In the genomic region with DNA sequence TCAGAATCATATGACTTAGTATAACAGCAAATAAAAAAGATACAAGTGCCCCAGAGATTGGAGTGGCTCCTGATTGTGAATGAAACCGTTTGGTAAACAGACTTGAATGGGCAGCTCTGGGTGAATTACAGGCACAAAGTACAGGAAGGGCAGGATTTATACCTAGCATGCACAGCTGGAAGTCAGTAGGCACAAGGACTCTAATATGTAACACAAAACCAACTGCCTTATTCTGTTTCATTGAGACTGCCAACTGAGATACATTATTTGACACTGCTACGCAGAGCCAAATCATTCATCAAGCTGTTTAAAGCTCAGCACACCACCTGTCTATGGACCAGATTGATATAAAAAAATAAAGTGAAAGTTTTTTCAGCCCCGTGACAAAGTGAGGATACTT, we compare ENCODE assay signal across 16 cellular contexts.
A peak's percentile ranks its signal among the peaks of the same experiment; 100 is the strongest.
DNase-seq lines count a peak whose midpoint lies in the region; ATAC-seq, FAIRE-seq and TF ChIP-seq lines count a peak whose summit lies in the region.
"Had no signal": no experiment of that assay in that cellular context is flagged by ENCODE, and none has a peak within 500 bp of the region (broad histone marks: within the 10 kb centered on the region; RNA-seq: fewer than 3 reads in every experiment).

No MANE protein-coding gene starts in this region.

- no peak overlapping the region for H3K4me3 Mint-ChIP-seq in astrocyte (ENCODE audit: unreplicated experiment)
- no peak overlapping the region for H3K4me3 Mint-ChIP-seq in activated CD4-positive, alpha-beta T cell treated with anti-CD3 and anti-CD28 coated beads for 36 hours
- H3K4me3 Mint-ChIP-seq in effector memory CD8-positive, alpha-beta T cell, result no peak overlapping the region
- H3K4me3 Mint-ChIP-seq: memory B cell had no signal

- TF ChIP-seq CTCF in LNCaP clone FGC (IDR thresholded peaks at IDR 0.05; ENCODE audit: control insufficient read depth, extremely low read depth, insufficient read depth) (no peak), astrocyte (IDR thresholded peaks at IDR 0.05; ENCODE audit: insufficient read depth, low read depth, low read length) (no peak)

- H3K27me3 ChIP-seq in astrocyte (ENCODE audit: insufficient read depth, low read length) (no peaks in the 10 kb centered on the region), MG63 (no peaks in the 10 kb centered on the region)
- H3K27me3 ChIP-seq: esophagus squamous epithelium had no signal

- no peak overlapping the region for H3K27ac ChIP-seq in astrocyte (ENCODE audit: low read depth, low read length)
- H3K27ac ChIP-seq: esophagus squamous epithelium, parathyroid adenoma had no signal

- peaks cover 6% of the 10 kb centered on the region for H3K4me1 Mint-ChIP-seq in astrocyte (ENCODE audit: low read depth, unreplicated experiment)
- H3K4me1 Mint-ChIP-seq in activated CD4-positive, alpha-beta T cell treated with anti-CD3 and anti-CD28 coated beads for 36 hours, result no peaks in the 10 kb centered on the region
- no peaks in the 10 kb centered on the region for H3K4me1 Mint-ChIP-seq in effector memory CD8-positive, alpha-beta T cell (ENCODE audit: low read depth in 2 of 2)
- H3K4me1 Mint-ChIP-seq: memory B cell had no signal

- no peak overlapping the region for H3K9ac ChIP-seq in astrocyte (ENCODE audit: low read length)
- H3K9ac ChIP-seq: parathyroid adenoma had no signal

- no peak overlapping the region for H2AFZ ChIP-seq in astrocyte (ENCODE audit: low read depth, low read length)
- H2AFZ ChIP-seq: parathyroid adenoma had no signal

- peak overlapping the region; percentile 38 for H3K4me2 ChIP-seq in astrocyte (ENCODE audit: low read length)

- POLR2A ChIA-PET in activated CD4-positive, alpha-beta T cell treated with anti-CD3 and anti-CD28 coated beads for 36 hours (lab: Charles Lee), result no interaction called here

- H3K4me3 ChIP-seq in LNCaP clone FGC (ENCODE audit: low read depth, low read length) (no peak overlapping the region), astrocyte (ENCODE audit: insufficient read depth, low read depth, low read length) (no peak overlapping the region), MG63 (no peak overlapping the region)
- H3K4me3 ChIP-seq: esophagus squamous epithelium, GM12878 had no signal

- H3K79me2 ChIP-seq in astrocyte (ENCODE audit: insufficient read depth, low read length), result no peaks in the 10 kb centered on the region
- H3K79me2 ChIP-seq: parathyroid adenoma had no signal

- no peaks in the 10 kb centered on the region for H3K36me3 ChIP-seq in astrocyte (ENCODE audit: insufficient read depth, low read length)
- no peaks in the 10 kb centered on the region for H3K36me3 ChIP-seq in MG63
- H3K36me3 ChIP-seq: esophagus squamous epithelium had no signal

- intact Hi-C loops in activated CD4-positive, alpha-beta T cell treated with anti-CD3 and anti-CD28 coated beads for 36 hours (cut with DNase I, micrococcal nuclease), result no loop called here

- FAIRE-seq in astrocyte (lab: Jason Lieb, UNC), result no peak
- FAIRE-seq: colon, GM12878, H1 had no signal

- no peak overlapping the region for H3K27ac Mint-ChIP-seq in astrocyte (ENCODE audit: unreplicated experiment)
- no peak overlapping the region for H3K27ac Mint-ChIP-seq in activated CD4-positive, alpha-beta T cell treated with anti-CD3 and anti-CD28 coated beads for 36 hours
- H3K27ac Mint-ChIP-seq in effector memory CD8-positive, alpha-beta T cell, result no peak overlapping the region
- H3K27ac Mint-ChIP-seq: memory B cell had no signal

- H4K20me1 ChIP-seq in astrocyte (ENCODE audit: insufficient read depth, low read length), result no peaks in the 10 kb centered on the region

- no peak for ATAC-seq in activated CD4-positive, alpha-beta T cell treated with anti-CD3 and anti-CD28 coated beads for 36 hours
- no peak for ATAC-seq in effector memory CD8-positive, alpha-beta T cell (replicated peaks)
- ATAC-seq: GM12878 had no signal

- no peaks in the 10 kb centered on the region for H3K9me3 ChIP-seq in astrocyte (ENCODE audit: insufficient read depth, low read depth, low read length)
- no peaks in the 10 kb centered on the region for H3K9me3 ChIP-seq in MG63
- H3K9me3 ChIP-seq: esophagus squamous epithelium had no signal

- DNase-seq in A172 (ENCODE audit: low spot score), result peak; percentile 8
- DNase-seq in LNCaP clone FGC (ENCODE audit: low read depth), result peak; percentile 22
- DNase-seq in NCI-H2171 (lab: John Stamatoyannopoulos, UW), result peak; percentile 88
- DNase-seq in astrocyte (ENCODE audit: low read depth), result peak; percentile 0
- no peak for DNase-seq in activated CD4-positive, alpha-beta T cell treated with anti-CD3 and anti-CD28 coated beads for 36 hours
- no peak for DNase-seq in effector memory CD8-positive, alpha-beta T cell
- DNase-seq in NOMO-1 treated with dmso at 0.1 percent for 144 hours (lab: John Stamatoyannopoulos, UW; ENCODE audit: unreplicated experiment), result no peak
- no peak for DNase-seq in MG63
- DNase-seq: activated CD8-positive, alpha-beta memory T cell treated with anti-CD3 and anti-CD28 coated beads, Interleukin-2, amount 50 U/mL, for 4 hours; esophagus squamous epithelium; SIG-M5 had no signal

- H3K27me3 Mint-ChIP-seq in astrocyte (ENCODE audit: low read depth, unreplicated experiment), result no peaks in the 10 kb centered on the region
- no peaks in the 10 kb centered on the region for H3K27me3 Mint-ChIP-seq in activated CD4-positive, alpha-beta T cell treated with anti-CD3 and anti-CD28 coated beads for 36 hours
- no peaks in the 10 kb centered on the region for H3K27me3 Mint-ChIP-seq in effector memory CD8-positive, alpha-beta T cell

- CTCF ChIA-PET in activated CD4-positive, alpha-beta T cell treated with anti-CD3 and anti-CD28 coated beads for 36 hours (lab: Charles Lee), result no interaction called here

- H3K4me1 ChIP-seq in astrocyte (ENCODE audit: insufficient read depth, low read length), result peaks cover 9% of the 10 kb centered on the region
- H3K4me1 ChIP-seq: parathyroid adenoma had no signal

- no peaks in the 10 kb centered on the region for H3K36me3 Mint-ChIP-seq in astrocyte (ENCODE audit: low read depth, unreplicated experiment)
- no peaks in the 10 kb centered on the region for H3K36me3 Mint-ChIP-seq in activated CD4-positive, alpha-beta T cell treated with anti-CD3 and anti-CD28 coated beads for 36 hours (ENCODE audit: low read depth)
- no peaks in the 10 kb centered on the region for H3K36me3 Mint-ChIP-seq in effector memory CD8-positive, alpha-beta T cell (ENCODE audit: insufficient read depth)
- H3K36me3 Mint-ChIP-seq: memory B cell had no signal

- H3K9me3 Mint-ChIP-seq in astrocyte (ENCODE audit: unreplicated experiment), result no peaks in the 10 kb centered on the region
- peaks cover 6% of the 10 kb centered on the region for H3K9me3 Mint-ChIP-seq in activated CD4-positive, alpha-beta T cell treated with anti-CD3 and anti-CD28 coated beads for 36 hours (ENCODE audit: low read depth)
- H3K9me3 Mint-ChIP-seq in effector memory CD8-positive, alpha-beta T cell, result peaks cover 12 to 15% of the 10 kb centered on the region in 2 donors

Comparison
In these comparisons a context has a peak if more than half of its experiments do, and no peak if none do; other contexts are left out.
1. DNase-seq: peak in A172 (single experiment), LNCaP clone FGC (single experiment), NCI-H2171 (single experiment) and astrocyte (single experiment); none in activated CD4-positive, alpha-beta T cell treated with anti-CD3 and anti-CD28 coated beads for 36 hours (single experiment), effector memory CD8-positive, alpha-beta T cell (0 of 3), NOMO-1 treated with dmso at 0.1 percent for 144 hours (single experiment) and MG63 (single experiment).